ENCODE assay signal across 9 cellular contexts in genomic region chr1:230386863-230387262, GRCh38.
"Had no signal": no experiment of that assay in that cellular context is flagged by ENCODE, and none has a peak within 500 bp of the region (broad histone marks: within the 10 kb centered on the region; RNA-seq: fewer than 3 reads in every experiment).

No MANE protein-coding gene starts in this region.

- H3K9me3 Mint-ChIP-seq: GM23338, H9 had no signal

- H3K36me3 ChIP-seq: HAP-1 had no signal

- H3K4me3 ChIP-seq: GM23248, GM23338, HAP-1 had no signal

- H3K27ac Mint-ChIP-seq: HFFc6 had no signal

- DNase-seq: GM23248, GOT3, H7, H9, HCEC 1CT, HFFc6 had no signal

- H3K9me3 ChIP-seq: HAP-1 had no signal

- ATAC-seq: GM23338, HCT116 had no signal

- H3K4me1 ChIP-seq: HAP-1 had no signal

- H3K27ac ChIP-seq: GM23248 had no signal

- H2AFZ ChIP-seq: GM23248, GM23338 had no signal

- H3K4me2 ChIP-seq: GM23338 had no signal

- H3K4me3 Mint-ChIP-seq: GM23338, H9, HFFc6 had no signal
